ENCODE assay signal across 9 cellular contexts in the genomic region with DNA sequence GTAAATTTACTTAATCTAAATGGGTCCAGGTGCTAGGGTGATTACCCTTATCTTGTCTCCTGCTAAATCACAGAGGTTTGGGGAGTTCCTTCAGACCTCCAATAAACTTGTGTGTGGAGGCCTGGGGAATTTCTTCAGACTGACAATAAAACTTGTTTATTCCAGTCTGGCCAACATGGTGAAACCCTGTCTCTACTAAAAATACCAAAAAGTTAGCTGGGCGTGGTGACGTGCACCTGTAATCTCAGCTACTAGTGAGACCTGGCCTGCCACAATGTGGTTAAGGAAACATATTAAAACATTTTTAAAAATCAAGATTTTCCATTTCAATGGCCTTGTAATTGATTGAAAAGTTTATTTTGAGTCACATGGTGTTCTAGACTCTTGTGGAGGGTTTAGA.
DNase-seq lines count a peak whose midpoint lies in the region; ATAC-seq and TF ChIP-seq lines count a peak whose summit lies in the region.
"Had no signal": no experiment of that assay in that cellular context is flagged by ENCODE, and none has a peak within 500 bp of the region (broad histone marks: within the 10 kb centered on the region; RNA-seq: fewer than 3 reads in every experiment).

No MANE protein-coding gene starts in this region.

- H3K27me3 ChIP-seq in DOHH2 (ENCODE audit: control insufficient read depth, low read length) (no peaks in the 10 kb centered on the region), MM.1S (replicated peaks; ENCODE audit: insufficient read depth, low read length) (no peaks in the 10 kb centered on the region), smooth muscle cell (ENCODE audit: low read depth) (no peaks in the 10 kb centered on the region)

- H3K9ac ChIP-seq in MM.1S (ENCODE audit: low read length), result peak overlapping the region; percentile 57; the same call in 1 of the 2 replicates
- no peak overlapping the region for H3K9ac ChIP-seq in smooth muscle cell (ENCODE audit: low read depth)

- H3K9me2 ChIP-seq in DOHH2 (replicated peaks; ENCODE audit: control insufficient read depth, low read length), result no peaks in the 10 kb centered on the region
- H3K9me2 ChIP-seq in MM.1S (replicated peaks; ENCODE audit: insufficient read depth, low read length), result no peaks in the 10 kb centered on the region

- 74% methylated on average over 2 of the region's 2 CpGs for WGBS in smooth muscle cell (ENCODE audit: low lambda C conversion rate)

- ATAC-seq in GM21529 (IDR thresholded peaks at IDR 0.05; ENCODE audit: unreplicated experiment), result peak; percentile 34

- H3K4me3 ChIP-seq in DOHH2 (ENCODE audit: low read length) (peak overlapping the region; percentile 63), MM.1S (ENCODE audit: low read length) (peak overlapping the region; percentile 27; the same call in 1 of the 2 replicates), smooth muscle cell (no peak overlapping the region)

- H3K4me2 ChIP-seq in DOHH2 (ENCODE audit: low read length) (peak overlapping the region; percentile 77), MM.1S (ENCODE audit: low read depth, low read length) (peak overlapping the region; percentile 71), smooth muscle cell (no peak overlapping the region)

- peaks cover 84% of the 10 kb centered on the region for H3K4me1 ChIP-seq in DOHH2 (ENCODE audit: control insufficient read depth, low read length)
- H3K4me1 ChIP-seq in MM.1S (ENCODE audit: low read length), result peaks cover 24% of the 10 kb centered on the region
- H3K4me1 ChIP-seq in smooth muscle cell (ENCODE audit: low read depth), result peaks cover 18% of the 10 kb centered on the region

- H3K9me3 ChIP-seq in DOHH2 (ENCODE audit: control insufficient read depth, insufficient read depth, low read length) (no peaks in the 10 kb centered on the region), MM.1S (replicated peaks; ENCODE audit: insufficient read depth, low read length) (no peaks in the 10 kb centered on the region), smooth muscle cell (replicated peaks; ENCODE audit: low read depth) (no peaks in the 10 kb centered on the region)

- intact Hi-C loops in cardiac septum (cut with DNase I), result no loop called here

- DNase-seq in MM.1S (peak; percentile 71), left kidney (ENCODE audit: low read depth, low spot score) (peak; percentile 18), cardiac septum (ENCODE audit: low spot score) (no peak), smooth muscle cell (lab: John Stamatoyannopoulos, UW; ENCODE audit: unreplicated experiment) (no peak), SW480 (ENCODE audit: low spot score) (no peak), HK-2 (ENCODE audit: unreplicated experiment) (no peak)
- DNase-seq: NCI-H1930 had no signal

- H2AFZ ChIP-seq in MM.1S (ENCODE audit: low read length), result no peak overlapping the region
- H2AFZ ChIP-seq in smooth muscle cell (ENCODE audit: low read depth), result no peak overlapping the region

- no peak for TF ChIP-seq CTCF in DOHH2 (IDR thresholded peaks at IDR 0.05; ENCODE audit: low read depth, low read length, poor library complexity, severe bottlenecking)
- TF ChIP-seq CTCF in MM.1S (IDR thresholded peaks at IDR 0.05; ENCODE audit: low read length), result no peak
- no peak for TF ChIP-seq CTCF in smooth muscle cell (IDR thresholded peaks at IDR 0.05; ENCODE audit: borderline replicate concordance, insufficient read depth, poor library complexity, severe bottlenecking)

- H3K36me3 ChIP-seq in DOHH2 (ENCODE audit: control insufficient read depth, low read length) (peaks cover 50% of the 10 kb centered on the region), MM.1S (replicated peaks; ENCODE audit: insufficient read depth, low read length) (no peaks in the 10 kb centered on the region), smooth muscle cell (ENCODE audit: low read depth) (no peaks in the 10 kb centered on the region)

- H3K27ac ChIP-seq in DOHH2 (ENCODE audit: low read depth, low read length) (peak overlapping the region; percentile 97), MM.1S (ENCODE audit: low read length) (peak overlapping the region; percentile 84), smooth muscle cell (ENCODE audit: low read depth) (no peak overlapping the region)

- H3K79me2 ChIP-seq in DOHH2 (ENCODE audit: control insufficient read depth, low read length) (peaks cover 64% of the 10 kb centered on the region), MM.1S (ENCODE audit: low read length) (no peaks in the 10 kb centered on the region), smooth muscle cell (ENCODE audit: low read depth) (no peaks in the 10 kb centered on the region)

- H3F3A ChIP-seq in DOHH2 (ENCODE audit: control insufficient read depth, insufficient read depth) (peaks cover 40% of the 10 kb centered on the region), MM.1S (ENCODE audit: insufficient read depth, low read length) (peaks cover 16% of the 10 kb centered on the region), smooth muscle cell (ENCODE audit: low read depth) (no peaks in the 10 kb centered on the region)

- no peaks in the 10 kb centered on the region for H4K20me1 ChIP-seq in DOHH2 (ENCODE audit: control insufficient read depth, insufficient read depth, low read depth, low read length)
- H4K20me1 ChIP-seq in MM.1S (ENCODE audit: insufficient read depth, low read length), result no peaks in the 10 kb centered on the region
- H4K20me1 ChIP-seq in smooth muscle cell (ENCODE audit: low read depth), result no peaks in the 10 kb centered on the region

Comparison
In these comparisons a context has a peak if more than half of its experiments do, and no peak if none do; other contexts are left out.
1. DNase-seq: peak in MM.1S (single experiment) and left kidney (single experiment); none in cardiac septum (single experiment), smooth muscle cell (single experiment), SW480 (single experiment) and HK-2 (single experiment).